Comparison of ENCODE assay signal across 28 cellular contexts in the genomic region with DNA sequence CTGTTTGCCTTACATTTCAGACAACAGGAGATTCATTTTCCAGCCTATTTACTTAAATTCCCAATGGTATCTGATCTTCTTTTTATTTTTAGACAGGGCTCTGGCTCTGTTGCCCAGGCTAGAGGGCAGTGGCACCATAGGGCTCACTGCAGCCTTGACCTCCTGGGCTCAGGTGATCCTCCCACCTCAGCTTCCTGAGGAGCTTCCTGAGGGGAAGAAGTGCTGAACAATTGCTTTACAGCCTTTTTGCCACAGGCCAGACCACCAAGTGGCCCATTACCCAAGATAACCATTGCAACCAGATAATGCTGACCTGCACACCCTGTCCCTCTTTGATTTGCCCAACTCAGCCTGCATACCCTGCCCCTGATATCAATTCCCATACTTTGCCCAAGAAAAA.
"Had no signal": no experiment of that assay in that cellular context is flagged by ENCODE, and none has a peak within 500 bp of the region (broad histone marks: within the 10 kb centered on the region; RNA-seq: fewer than 3 reads in every experiment).

No MANE protein-coding gene starts in this region.

- H3K79me2 ChIP-seq: parathyroid adenoma had no signal

- H2AFZ ChIP-seq: parathyroid adenoma had no signal

- H3K36me3 Mint-ChIP-seq: memory B cell; stimulated activated effector memory CD8-positive, alpha-beta T cell treated with anti-CD3 and anti-CD28 coated beads, Interleukin-12 subunit alpha, Interleukin-12 subunit beta, amount 100 ng/mL, for 72 hours had no signal

- H3K9ac ChIP-seq: parathyroid adenoma had no signal

- H3K4me1 ChIP-seq: colonic mucosa, esophagus squamous epithelium, parathyroid adenoma, sigmoid colon, stomach, thyroid gland, vagina had no signal

- H3K27me3 Mint-ChIP-seq: dendritic cell treated with granulocyte-macrophage colony-stimulating factor and Interleukin-4, amounts not matched to agents 40 ng/mL and 50 ng/mL, for 4 days; progenitor cell of endocrine pancreas had no signal

- FAIRE-seq: endometrium, frontal cortex, kidney had no signal

- H3K9me3 ChIP-seq: colonic mucosa, esophagus squamous epithelium, thyroid gland, vagina had no signal

- H3K36me3 ChIP-seq: colonic mucosa, esophagus squamous epithelium, sigmoid colon, stomach, thyroid gland, vagina had no signal

- H3K27me3 ChIP-seq: colonic mucosa, esophagus squamous epithelium, sigmoid colon, stomach, thyroid gland, vagina had no signal

- DNase-seq: colonic mucosa; effector memory CD4-positive, alpha-beta T cell; erythroblast; esophagus squamous epithelium; head of caudate nucleus; kidney; mucosa of descending colon; naive B cell; sigmoid colon; stimulated activated CD4-positive, alpha-beta T cell treated with anti-CD3 and anti-CD28 coated beads, Interleukin-2, amount 100 ng/mL, for 24 hours; stimulated activated CD4-positive, alpha-beta T cell treated with anti-CD3 and anti-CD28 coated beads, Interleukin-4, amount 100 ng/mL, for 24 hours; stimulated activated naive CD4-positive, alpha-beta T cell treated with Interleukin-2 at 50 U/mL for 16 hours; stomach; thyroid gland; trophoblast cell had no signal

- H3K27ac ChIP-seq: colonic mucosa, esophagus squamous epithelium, parathyroid adenoma, sigmoid colon, stomach, thyroid gland, vagina had no signal

- H3K27ac Mint-ChIP-seq: dendritic cell treated with granulocyte-macrophage colony-stimulating factor and Interleukin-4, amounts not matched to agents 40 ng/mL and 50 ng/mL, for 4 days; memory B cell; mesothelial cell of epicardium; naive B cell; natural killer cell treated with Interleukin-12 subunit alpha and Interleukin-12 subunit beta and Interleukin-15 and Interleukin-18, amount 100 ng/mL, for 72 hours; progenitor cell of endocrine pancreas; stimulated activated effector memory CD8-positive, alpha-beta T cell treated with anti-CD3 and anti-CD28 coated beads, Interleukin-12 subunit alpha, Interleukin-12 subunit beta, amount 100 ng/mL, for 72 hours had no signal

- H3K4me1 Mint-ChIP-seq: memory B cell; mesothelial cell of epicardium; naive B cell; stimulated activated effector memory CD8-positive, alpha-beta T cell treated with anti-CD3 and anti-CD28 coated beads, Interleukin-12 subunit alpha, Interleukin-12 subunit beta, amount 100 ng/mL, for 72 hours had no signal

- ATAC-seq: left lobe of liver; mucosa of descending colon; natural killer cell treated with Interleukin-12 subunit alpha and Interleukin-12 subunit beta and Interleukin-15 and Interleukin-18, amount 100 ng/mL, for 72 hours; stimulated activated effector memory CD8-positive, alpha-beta T cell treated with anti-CD3 and anti-CD28 coated beads, Interleukin-12 subunit alpha, Interleukin-12 subunit beta, amount 100 ng/mL, for 72 hours had no signal

- H3K4me3 ChIP-seq: colonic mucosa, esophagus squamous epithelium, lung, mucosa of descending colon, sigmoid colon, stomach, thyroid gland, vagina had no signal

- H3K4me3 Mint-ChIP-seq: dendritic cell treated with granulocyte-macrophage colony-stimulating factor and Interleukin-4, amounts not matched to agents 40 ng/mL and 50 ng/mL, for 4 days; memory B cell; mesothelial cell of epicardium; naive B cell; natural killer cell treated with Interleukin-12 subunit alpha and Interleukin-12 subunit beta and Interleukin-15 and Interleukin-18, amount 100 ng/mL, for 72 hours; neural crest cell; stimulated activated effector memory CD8-positive, alpha-beta T cell treated with anti-CD3 and anti-CD28 coated beads, Interleukin-12 subunit alpha, Interleukin-12 subunit beta, amount 100 ng/mL, for 72 hours had no signal
